Comparison of ENCODE assay signal across 8 cellular contexts in genomic region chr10:47311900-47312662, GRCh38. TPM values are rescaled to one million over a fixed set of nuclear protein-coding genes. Genes with fewer than 3 reads are reported as not detected.
DNase-seq lines count a peak whose midpoint lies in the region; ATAC-seq and TF ChIP-seq lines count a peak whose summit lies in the region.

No MANE protein-coding gene starts in this region.

- TF ChIP-seq POLR2A in suprapubic skin (IDR thresholded peaks at IDR 0.05), result no peak

- ATAC-seq in GM18519 (IDR thresholded peaks at IDR 0.05; ENCODE audit: low FRiP score, unreplicated experiment), result peak; percentile 54
- ATAC-seq in foreskin keratinocyte, result peak; percentile 81

- H3K36me3 ChIP-seq in suprapubic skin, result no peaks in the 10 kb centered on the region

- H3K9me3 ChIP-seq in suprapubic skin, result no peaks in the 10 kb centered on the region

- peaks cover 24% of the 10 kb centered on the region for H3K27me3 ChIP-seq in foreskin keratinocyte
- peaks cover 5% of the 10 kb centered on the region for H3K27me3 ChIP-seq in suprapubic skin

- TF ChIP-seq CTCF in foreskin keratinocyte (conservative IDR thresholded peaks at IDR 0.05) (peak; percentile 93), suprapubic skin (IDR thresholded peaks at IDR 0.05) (peak; percentile 83 to 86)

- DNase-seq in AG08396 (ENCODE audit: low spot score), result peak; percentile 91
- DNase-seq in HUDEP-2 (lab: John Stamatoyannopoulos, UW; ENCODE audit: unreplicated experiment in 76 of 76), result peak in 60 of 76 experiments; percentile 2 to 74 (median 46)
- DNase-seq in RPMI8226, result peak; percentile 78
- peak; percentile 74 for DNase-seq in activated effector memory CD4-positive, alpha-beta T cell treated with Interleukin-2 at 50 U/mL for 16 hours
- DNase-seq in foreskin keratinocyte, result peak; percentile 12 to 41
- DNase-seq in occipital lobe (lab: John Stamatoyannopoulos, UW), result peak; percentile 68
- DNase-seq in suprapubic skin (ENCODE audit: low spot score in 2 of 2), result peak; percentile 90 to 92

- 26% methylated on average over 14 of the region's 21 CpGs for WGBS in suprapubic skin

- no peak for TF ChIP-seq EP300 in suprapubic skin (IDR thresholded peaks at IDR 0.05)

- H3K4me3 ChIP-seq in suprapubic skin, result no peak overlapping the region

- H3K27ac ChIP-seq in foreskin keratinocyte (no peak overlapping the region), suprapubic skin (no peak overlapping the region)

- H3K4me1 ChIP-seq in foreskin keratinocyte (no peaks in the 10 kb centered on the region), suprapubic skin (peaks cover 10% of the 10 kb centered on the region)

RNA-seq across cellular contexts. Expression of gene GDF2, which starts 10.2 kb away (rescaled TPM):
- total RNA-seq in foreskin keratinocyte (not detected in 2 replicates), occipital lobe (not detected), suprapubic skin (not detected)
- polyA plus RNA-seq in foreskin keratinocyte, result not detected in 2 replicates

RNA-seq across cellular contexts. Expression of gene GDF10, which starts 12.1 kb away (rescaled TPM):
- total RNA-seq in foreskin keratinocyte, result not detected in 2 replicates
- polyA plus RNA-seq in foreskin keratinocyte, result not detected in 2 replicates
- total RNA-seq in occipital lobe, result 3.1 TPM
- 1 to 10 TPM in 2 of 4 donors, not detected in 2; 1.3 to 1.4 TPM for total RNA-seq in suprapubic skin

RNA-seq across cellular contexts. Expression of gene RBP3, which starts 36.1 kb away (rescaled TPM):
- not detected in 2 replicates for total RNA-seq in foreskin keratinocyte
- polyA plus RNA-seq in foreskin keratinocyte, result not detected in 2 replicates
- total RNA-seq in occipital lobe, result not detected
- total RNA-seq in suprapubic skin, result not detected

Comparison
In these comparisons a context has a peak if more than half of its experiments do, and no peak if none do; other contexts are left out.
1. DNase-seq: peak in every context shown above with its lines; median percentile 91 in AG08396; 91 in suprapubic skin; 78 in RPMI8226; 74 in activated effector memory CD4-positive, alpha-beta T cell treated with Interleukin-2 at 50 U/mL for 16 hours; 68 in occipital lobe; 46 in HUDEP-2; 26 in foreskin keratinocyte.